ENCODE assay signal across 8 cellular contexts in the genomic region with DNA sequence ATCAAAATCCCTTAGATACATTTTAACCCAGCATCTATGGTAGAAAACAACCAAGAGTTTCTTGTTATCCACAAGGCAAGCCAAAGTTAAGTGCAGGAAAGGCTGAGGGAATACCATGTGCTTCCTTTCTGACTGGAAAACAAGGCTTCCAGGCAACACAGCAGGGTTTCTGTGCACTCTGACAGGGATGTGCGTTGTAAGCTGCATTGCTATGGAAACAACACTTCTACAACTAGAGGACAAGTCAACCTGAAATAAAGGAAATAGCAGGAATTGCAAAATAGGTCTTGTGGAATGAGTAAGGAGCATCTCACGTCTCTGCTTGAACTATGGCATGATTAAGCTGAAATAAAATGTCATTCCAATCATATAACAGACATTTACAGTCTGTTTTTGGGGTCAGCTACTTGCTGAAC. TPM values are rescaled to one million over a fixed set of nuclear protein-coding genes. Genes with fewer than 3 reads are reported as not detected.
DNase-seq lines count a peak whose midpoint lies in the region; ATAC-seq and TF ChIP-seq lines count a peak whose summit lies in the region.

No MANE protein-coding gene starts in this region.

- DNase-seq in NCI-H1417 (lab: John Stamatoyannopoulos, UW) (peak in 2 of 3 experiments; percentile 12 to 49), NCI-H1417 treated with DMSO at 0.1 percent for 48 hours (lab: John Stamatoyannopoulos, UW) (no peak), adipocyte (ENCODE audit: low read depth) (peak; percentile 93), hepatocyte (ENCODE audit: low spot score) (peak; percentile 61), SJCRH30 (no peak)
- DNase-seq in stimulated activated naive CD4-positive, alpha-beta T cell (lab: John Stamatoyannopoulos, UW), result no peak

- H3K79me2 ChIP-seq in hepatocyte, result peaks cover 3% of the 10 kb centered on the region

- H3K9me3 ChIP-seq in adipocyte (ENCODE audit: control insufficient read depth, low read length), result no peaks in the 10 kb centered on the region
- H3K9me3 ChIP-seq in hepatocyte (ENCODE audit: low read depth), result no peaks in the 10 kb centered on the region
- no peaks in the 10 kb centered on the region for H3K9me3 ChIP-seq in SJCRH30 (replicated peaks)

- WGBS in hepatocyte (ENCODE audit: low lambda C conversion rate, missing lambda C conversion rate), result 30% methylated on average over 2 of the region's 2 CpGs

- H3K4me1 ChIP-seq in adipocyte (ENCODE audit: control insufficient read depth, insufficient read depth, low read length) (peaks cover 67% of the 10 kb centered on the region), hepatocyte (ENCODE audit: insufficient read depth) (peaks cover 6% of the 10 kb centered on the region), SJCRH30 (no peaks in the 10 kb centered on the region)

- H3K36me3 ChIP-seq in adipocyte (ENCODE audit: control insufficient read depth, insufficient read depth, low read length, severe bottlenecking) (no peaks in the 10 kb centered on the region), hepatocyte (replicated peaks; ENCODE audit: insufficient read depth, low read depth) (no peaks in the 10 kb centered on the region), SJCRH30 (no peaks in the 10 kb centered on the region)

- no peak overlapping the region for H2AFZ ChIP-seq in hepatocyte

- no peak for ATAC-seq in GM18498 (IDR thresholded peaks at IDR 0.05; ENCODE audit: unreplicated experiment)

- H3K27me3 ChIP-seq in adipocyte (replicated peaks; ENCODE audit: control insufficient read depth, insufficient read depth, low read length) (no peaks in the 10 kb centered on the region), hepatocyte (no peaks in the 10 kb centered on the region), SJCRH30 (no peaks in the 10 kb centered on the region)

- no peaks in the 10 kb centered on the region for H3K9me2 ChIP-seq in hepatocyte (replicated peaks; ENCODE audit: insufficient read depth)

- no peak for TF ChIP-seq CTCF in hepatocyte (IDR thresholded peaks at IDR 0.05; ENCODE audit: poor library complexity)

- H3K4me3 ChIP-seq in adipocyte (ENCODE audit: low read length) (peak overlapping the region; percentile 40), hepatocyte (no peak overlapping the region), skin epidermis (no peak overlapping the region), SJCRH30 (no peak overlapping the region)

- H3K27ac ChIP-seq in hepatocyte (peak overlapping the region; percentile 70), skin epidermis (peak overlapping the region in 15 of 21 experiments; percentile 5 to 79 (median 43)), SJCRH30 (no peak overlapping the region)

- peak overlapping the region; percentile 69 for H3K9ac ChIP-seq in adipocyte (ENCODE audit: low read length)

- H3K4me2 ChIP-seq in hepatocyte, result no peak overlapping the region

- H4K20me1 ChIP-seq in hepatocyte (ENCODE audit: insufficient read depth, poor library complexity, severe bottlenecking), result no peaks in the 10 kb centered on the region

RNA-seq across cellular contexts. Expression of gene CFDP1, which starts 55.3 kb away (rescaled TPM):
- 106 and 116 TPM in 2 replicates for total RNA-seq in hepatocyte
- 97.1 and 114 TPM in 2 replicates for polyA plus RNA-seq in hepatocyte
- total RNA-seq in SJCRH30 (2014; rRNA removed; shearing (Covaris generic)), result 42.0 and 50.3 TPM in 2 replicates

Comparison
In these comparisons a context has a peak if more than half of its experiments do, and no peak if none do; other contexts are left out.
1. DNase-seq: peak in NCI-H1417 (2 of 3), adipocyte (single experiment) and hepatocyte (single experiment); none in NCI-H1417 treated with DMSO at 0.1 percent for 48 hours (single experiment), stimulated activated naive CD4-positive, alpha-beta T cell (0 of 6) and SJCRH30 (0 of 2).